In the genomic region with DNA sequence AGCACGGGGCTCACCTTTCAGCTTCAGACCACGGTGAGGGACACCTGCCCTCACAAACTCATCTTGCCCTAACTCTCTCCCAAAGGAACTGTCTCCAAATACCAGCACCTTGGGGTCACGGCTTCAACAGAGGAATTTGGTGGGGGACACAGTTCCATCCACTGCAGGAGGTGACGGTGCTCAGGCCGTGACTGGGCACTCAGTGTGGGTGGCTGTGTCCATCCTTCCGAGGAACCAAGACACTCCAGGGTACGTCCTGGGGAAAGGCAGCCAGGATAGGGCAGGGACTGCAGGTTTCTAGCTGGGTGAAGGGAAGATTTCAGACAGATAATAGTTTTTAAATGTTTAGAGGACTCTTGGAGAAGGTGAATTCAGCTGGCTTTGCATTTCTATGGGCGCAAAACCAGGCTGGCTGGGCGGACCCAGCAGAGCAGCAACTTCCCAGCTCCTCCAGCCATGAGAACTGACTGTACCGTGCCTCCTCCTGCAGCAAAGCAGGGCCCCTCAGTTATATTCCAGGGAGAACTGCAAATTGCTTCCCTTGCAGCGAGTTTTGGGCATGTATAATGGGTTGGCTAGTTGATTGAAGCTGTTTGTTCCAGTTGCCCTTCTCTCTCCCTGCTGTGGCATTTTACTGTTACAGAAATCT, we compare ENCODE assay signal across 34 cellular contexts. TPM values are rescaled to one million over a fixed set of nuclear protein-coding genes. Genes with fewer than 3 reads are reported as not detected.
DNase-seq lines count a peak whose midpoint lies in the region; ATAC-seq and TF ChIP-seq lines count a peak whose summit lies in the region.
"Had no signal": no experiment of that assay in that cellular context is flagged by ENCODE, and none has a peak within 500 bp of the region (broad histone marks: within the 10 kb centered on the region; RNA-seq: fewer than 3 reads in every experiment).

No MANE protein-coding gene starts in this region.

- H3K27me3 ChIP-seq in RWPE2 (ENCODE audit: insufficient read depth, poor library complexity, severe bottlenecking) (no peaks in the 10 kb centered on the region), tibial artery (peaks cover 0 to 7% of the 10 kb centered on the region in 2 donors)
- H3K27me3 ChIP-seq: adrenal gland, esophagus muscularis mucosa, MG63 had no signal

- H3K36me3 ChIP-seq in RWPE2 (ENCODE audit: low read depth) (no peaks in the 10 kb centered on the region), tibial artery (no peaks in the 10 kb centered on the region)
- H3K36me3 ChIP-seq: adrenal gland, esophagus muscularis mucosa, lower lobe of right lung, MG63 had no signal

- no peaks in the 10 kb centered on the region for H3K9me3 Mint-ChIP-seq in immature natural killer cell
- H3K9me3 Mint-ChIP-seq: activated naive CD4-positive, alpha-beta T cell treated with anti-CD3 and anti-CD28 coated beads for 36 hours; central memory CD8-positive, alpha-beta T cell; natural killer cell; stimulated activated naive CD8-positive, alpha-beta T cell treated with anti-CD3 and anti-CD28 coated beads, Interleukin-15, Interleukin-2, amounts not matched to agents 100 ng/mL and 50 ng/mL, for 24 hours had no signal

- H3K4me1 ChIP-seq in RWPE2 (ENCODE audit: insufficient read depth, poor library complexity, severe bottlenecking): peaks cover 3% of the 10 kb centered on the region
- no peaks in the 10 kb centered on the region for H3K4me1 ChIP-seq in tibial artery
- H3K4me1 ChIP-seq: adrenal gland, lower lobe of right lung, parathyroid adenoma had no signal

- no peaks in the 10 kb centered on the region for H3K4me1 Mint-ChIP-seq in immature natural killer cell
- H3K4me1 Mint-ChIP-seq: CD4-positive, CD25-positive, alpha-beta regulatory T cell; central memory CD8-positive, alpha-beta T cell; natural killer cell had no signal

- no peak for ATAC-seq in RWPE2 (ENCODE audit: low read depth)
- ATAC-seq: lower lobe of right lung, natural killer cell, right cardiac atrium had no signal

- H3K9me3 ChIP-seq in RWPE2 (ENCODE audit: severe bottlenecking): no peaks in the 10 kb centered on the region
- H3K9me3 ChIP-seq in tibial artery: no peaks in the 10 kb centered on the region
- H3K9me3 ChIP-seq: adrenal gland, esophagus muscularis mucosa, lower lobe of right lung, MG63 had no signal

- no peak for TF ChIP-seq CTCF in RWPE2 (IDR thresholded peaks at IDR 0.05; ENCODE audit: poor library complexity, severe bottlenecking)
- TF ChIP-seq CTCF in tibial artery (IDR thresholded peaks at IDR 0.05): no peak

- no peak overlapping the region for H3K27ac Mint-ChIP-seq in immature natural killer cell
- H3K27ac Mint-ChIP-seq: activated naive CD4-positive, alpha-beta T cell treated with anti-CD3 and anti-CD28 coated beads for 36 hours; CD4-positive, CD25-positive, alpha-beta regulatory T cell; natural killer cell; stimulated activated naive CD8-positive, alpha-beta T cell treated with anti-CD3 and anti-CD28 coated beads, Interleukin-15, Interleukin-2, amounts not matched to agents 100 ng/mL and 50 ng/mL, for 24 hours had no signal

- H3K27ac ChIP-seq in RWPE2 (ENCODE audit: poor library complexity, severe bottlenecking): no peak overlapping the region
- H3K27ac ChIP-seq in tibial artery: no peak overlapping the region
- H3K27ac ChIP-seq: adrenal gland, esophagus muscularis mucosa, KMS-11, lower lobe of right lung, parathyroid adenoma had no signal

- DNase-seq in activated CD8-positive, alpha-beta memory T cell treated with anti-CD3 and anti-CD28 coated beads, Interleukin-2, amount 50 U/mL, for 48 hours: peak; percentile 3
- DNase-seq in activated CD8-positive, alpha-beta memory T cell treated with anti-CD3 and anti-CD28 coated beads, Interleukin-2, amount 50 U/mL, for 4 hours: no peak
- peak; percentile 16 for DNase-seq in RWPE2 (ENCODE audit: low spot score)
- peak; percentile 57 for DNase-seq in mesenteric fat pad (ENCODE audit: low spot score)
- DNase-seq in tibial artery: peak; percentile 6 to 24
- no peak for DNase-seq in occipital lobe (lab: John Stamatoyannopoulos, UW)
- DNase-seq in immature natural killer cell: no peak
- DNase-seq in GF-D8 (lab: John Stamatoyannopoulos, UW): no peak
- DNase-seq: activated CD4-positive, alpha-beta T cell treated with anti-CD3 and anti-CD28 coated beads for 4 hours; activated naive CD4-positive, alpha-beta T cell treated with anti-CD3 and anti-CD28 coated beads for 36 hours; AML-193; CD4-positive, CD25-positive, alpha-beta regulatory T cell; dermis blood vessel endothelial cell; foreskin fibroblast; lower lobe of right lung; MG63; NCI-H1105; NCI-H2081; NCI-H2227 treated with DMSO at 0.1 percent for 48 hours; NCI-H526 treated with DMSO at 0.1 percent for 48 hours; SHP77 treated with DMSO at 0.1 percent for 48 hours had no signal

- no peak overlapping the region for H3K4me3 ChIP-seq in RWPE2 (ENCODE audit: severe bottlenecking)
- H3K4me3 ChIP-seq in tibial artery: no peak overlapping the region
- H3K4me3 ChIP-seq: adrenal gland, esophagus muscularis mucosa, lower lobe of right lung, MG63 had no signal

- no peak overlapping the region for H3K4me3 Mint-ChIP-seq in immature natural killer cell
- H3K4me3 Mint-ChIP-seq: activated naive CD4-positive, alpha-beta T cell treated with anti-CD3 and anti-CD28 coated beads for 36 hours; CD4-positive, CD25-positive, alpha-beta regulatory T cell; central memory CD8-positive, alpha-beta T cell; natural killer cell; stimulated activated naive CD8-positive, alpha-beta T cell treated with anti-CD3 and anti-CD28 coated beads, Interleukin-15, Interleukin-2, amounts not matched to agents 100 ng/mL and 50 ng/mL, for 24 hours had no signal

- peaks cover 0 to 2% (median 0%) of the 10 kb centered on the region in 3 donors for H3K27me3 Mint-ChIP-seq in immature natural killer cell (ENCODE audit: low read depth in 3 of 3)
- H3K27me3 Mint-ChIP-seq: CD4-positive, CD25-positive, alpha-beta regulatory T cell; stimulated activated naive CD8-positive, alpha-beta T cell treated with anti-CD3 and anti-CD28 coated beads, Interleukin-15, Interleukin-2, amounts not matched to agents 100 ng/mL and 50 ng/mL, for 24 hours had no signal

- no peaks in the 10 kb centered on the region for H3K36me3 Mint-ChIP-seq in immature natural killer cell
- H3K36me3 Mint-ChIP-seq: CD4-positive, CD25-positive, alpha-beta regulatory T cell; natural killer cell had no signal

- intact Hi-C loops in tibial artery (cut with DNase I; ENCODE audit: low total_unique reads): no loop called here

RNA-seq across cellular contexts. Expression of a gene that starts 23.9 kb away (rescaled TPM):
- not detected for total RNA-seq in mesenteric fat pad
- not detected for total RNA-seq in occipital lobe
- polyA plus RNA-seq in immature natural killer cell: not detected
- total RNA-seq: A673; activated naive CD4-positive, alpha-beta T cell treated with anti-CD3 and anti-CD28 coated beads for 36 hours; CD4-positive, CD25-positive, alpha-beta regulatory T cell; dermis blood vessel endothelial cell; esophagus muscularis mucosa; lower lobe of right lung; mononuclear cell; natural killer cell; T-helper 2 cell treated with Interferon-gamma antibody and Interleukin-4, amounts not matched to agents 100 ng/mL and 5 ng/mL, for 36 hours had no signal
- polyA plus RNA-seq: CD4-positive, CD25-positive, alpha-beta regulatory T cell had no signal

RNA-seq across cellular contexts. Expression of a gene that starts 39.2 kb away (rescaled TPM):
- 5.5 TPM for total RNA-seq in mesenteric fat pad
- 0.78 TPM for total RNA-seq in occipital lobe
- polyA plus RNA-seq in immature natural killer cell: not detected
- total RNA-seq: CD4-positive, CD25-positive, alpha-beta regulatory T cell; Daoy; kidney epithelial cell; mononuclear cell had no signal
- polyA plus RNA-seq: CD4-positive, CD25-positive, alpha-beta regulatory T cell had no signal

RNA-seq across cellular contexts. Expression of a gene that starts 59.0 kb away (rescaled TPM):
- total RNA-seq in mesenteric fat pad: 1,225 TPM
- 1,272 TPM for total RNA-seq in occipital lobe
- 1,000 to 10,000 TPM in 1 of 3 donors, 100 to 1,000 TPM in 2; 479 to 1,432 (median 642) TPM for polyA plus RNA-seq in immature natural killer cell

Comparison
In these comparisons a context has a peak if more than half of its experiments do, and no peak if none do; other contexts are left out.
1. DNase-seq: peak in activated CD8-positive, alpha-beta memory T cell treated with anti-CD3 and anti-CD28 coated beads, Interleukin-2, amount 50 U/mL, for 48 hours (single experiment), RWPE2 (single experiment), mesenteric fat pad (single experiment) and tibial artery (2 of 2); none in activated CD8-positive, alpha-beta memory T cell treated with anti-CD3 and anti-CD28 coated beads, Interleukin-2, amount 50 U/mL, for 4 hours (single experiment), occipital lobe (single experiment), immature natural killer cell (0 of 3) and GF-D8 (single experiment).